ENCODE assay signal across 8 cellular contexts in genomic region chr16:1413684-1414531, GRCh38. TPM values are rescaled to one million over a fixed set of nuclear protein-coding genes. Genes with fewer than 3 reads are reported as not detected.
A peak's percentile ranks its signal among the peaks of the same experiment; 100 is the strongest.
DNase-seq lines count a peak whose midpoint lies in the region; ATAC-seq and TF ChIP-seq lines count a peak whose summit lies in the region.

No MANE protein-coding gene starts in this region.

- H3K4me3 ChIP-seq in SJSA1: peak overlapping the region; percentile 84
- peak overlapping the region; percentile 74 to 98 (median 96) for H3K4me3 ChIP-seq in heart left ventricle

- H3K4me1 ChIP-seq in SJSA1 (replicated peaks) (peaks cover 10% of the 10 kb centered on the region), heart left ventricle (peaks cover 0 to 24% (median 11%) of the 10 kb centered on the region in 12 donors)

- intact Hi-C loops in heart left ventricle (cut with DNase I): loop anchor here in 3 of 10 donors (5.0 to 10.0 kb wide), 2 partner anchors 107 to 109 kb away; partner anchors contain the start of gene UBE2I (in 3 of the 3)

- 3 to 12% (median 4%) methylated on average over 29 to 85 of the region's 85 CpGs for WGBS in heart left ventricle, 4 donors

- TF ChIP-seq POLR2A in heart left ventricle (IDR thresholded peaks at IDR 0.05): no peak

- peak; percentile 50 for DNase-seq in NCI-H345 (lab: John Stamatoyannopoulos, UW)
- no peak for DNase-seq in NCI-H345 treated with DMSO at 0.1 percent for 48 hours (lab: John Stamatoyannopoulos, UW; ENCODE audit: unreplicated experiment)
- peak in 1 of 2 experiments; percentile 53 for DNase-seq in SJSA1 (ENCODE audit: low read depth in 1 of 2, low spot score in 2 of 2)
- peak; percentile 71 for DNase-seq in activated naive CD4-positive, alpha-beta T cell treated with anti-CD3 and anti-CD28 coated beads, Interleukin-2, amount 50 U/mL, for 16 hours
- DNase-seq in heart left ventricle: peak in 3 of 5 donors; percentile 43 to 82 (median 65)
- DNase-seq in renal cortical epithelial cell (ENCODE audit: low read depth): peak; percentile 11
- DNase-seq in globus pallidus (ENCODE audit: low spot score): no peak

- H3K36me3 ChIP-seq in SJSA1: peaks cover 15% of the 10 kb centered on the region
- H3K36me3 ChIP-seq in heart left ventricle: peaks cover 0 to 34% (median 5%) of the 10 kb centered on the region in 9 donors

- H3K27ac ChIP-seq in SJSA1: no peak overlapping the region
- peak overlapping the region; percentile 47 to 90 (median 84) for H3K27ac ChIP-seq in heart left ventricle

- ATAC-seq in HG03571 (IDR thresholded peaks at IDR 0.05; ENCODE audit: unreplicated experiment) (peak; percentile 40), heart left ventricle (peak in 3 of 4 donors; percentile 36 to 43 (median 39))

- H3K9me3 ChIP-seq in SJSA1 (replicated peaks) (0 out of 2 replicates have a peak, but pooled peaks cover 3% of the 10 kb centered on the region), heart left ventricle (no peaks in the 10 kb centered on the region)

- H3K27me3 ChIP-seq in SJSA1 (replicated peaks) (no peaks in the 10 kb centered on the region), heart left ventricle (no peaks in the 10 kb centered on the region)

- peak; percentile 39 to 73 (median 60) for TF ChIP-seq CTCF in heart left ventricle (IDR thresholded peaks at IDR 0.05)

RNA-seq across cellular contexts. Expression of gene UNKL, which starts 0.6 kb away (rescaled TPM):
- 17.7 and 23.0 TPM in 2 replicates for total RNA-seq in SJSA1 (2014; rRNA removed; shearing (Covaris generic))
- 10 to 100 TPM in 4 of 9 donors, 1 to 10 TPM in 5; 4.3 to 18.3 (median 9.4) TPM for total RNA-seq in heart left ventricle
- 1 to 10 TPM; 6.2 to 6.3 TPM for polyA plus RNA-seq in heart left ventricle
- 5.4 and 13.8 TPM in 2 replicates for total RNA-seq in renal cortical epithelial cell

RNA-seq across cellular contexts. Expression of gene UQCC4, which starts 6.6 kb away (rescaled TPM):
- total RNA-seq in SJSA1 (2014; rRNA removed; shearing (Covaris generic)): 25.3 and 25.6 TPM in 2 replicates
- total RNA-seq in heart left ventricle (10 to 100 TPM in 7 of 9 donors, 1 to 10 TPM in 2; 8.9 to 21.3 (median 11.9) TPM), renal cortical epithelial cell (12.4 and 15.8 TPM in 2 replicates)
- polyA plus RNA-seq in heart left ventricle: 10 to 100 TPM; 10.9 to 34.2 TPM

RNA-seq across cellular contexts. Expression of gene PERCC1, which starts 17.0 kb away (rescaled TPM):
- total RNA-seq in SJSA1 (2014; rRNA removed; shearing (Covaris generic)): not detected in 2 replicates
- under 1 TPM in 4 of 9 donors, not detected in 5; 0.32 to 0.60 (median 0.41) TPM for total RNA-seq in heart left ventricle
- polyA plus RNA-seq in heart left ventricle: under 1 TPM in 1 of 2 donors, not detected in 1; 0.11 TPM
- not detected in 2 replicates for total RNA-seq in renal cortical epithelial cell

RNA-seq across cellular contexts. Expression of gene CCDC154, which starts 30.4 kb away (rescaled TPM):
- total RNA-seq in SJSA1 (2014; rRNA removed; shearing (Covaris generic)): not detected in 2 replicates
- total RNA-seq in heart left ventricle: 1 to 10 TPM in 2 of 9 donors, under 1 TPM in 5, not detected in 2; 0.31 to 1.5 (median 0.92) TPM
- under 1 TPM; 0.14 to 0.65 TPM for polyA plus RNA-seq in heart left ventricle
- total RNA-seq in renal cortical epithelial cell: 0.25 TPM in 1 of 2 replicates, not detected in the other

Comparison
In these comparisons a context has a peak if more than half of its experiments do, and no peak if none do; other contexts are left out.
1. DNase-seq: peak in NCI-H345 (single experiment), activated naive CD4-positive, alpha-beta T cell treated with anti-CD3 and anti-CD28 coated beads, Interleukin-2, amount 50 U/mL, for 16 hours (single experiment), heart left ventricle (3 of 5) and renal cortical epithelial cell (single experiment); none in NCI-H345 treated with DMSO at 0.1 percent for 48 hours (single experiment) and globus pallidus (single experiment).